In the genomic region with DNA sequence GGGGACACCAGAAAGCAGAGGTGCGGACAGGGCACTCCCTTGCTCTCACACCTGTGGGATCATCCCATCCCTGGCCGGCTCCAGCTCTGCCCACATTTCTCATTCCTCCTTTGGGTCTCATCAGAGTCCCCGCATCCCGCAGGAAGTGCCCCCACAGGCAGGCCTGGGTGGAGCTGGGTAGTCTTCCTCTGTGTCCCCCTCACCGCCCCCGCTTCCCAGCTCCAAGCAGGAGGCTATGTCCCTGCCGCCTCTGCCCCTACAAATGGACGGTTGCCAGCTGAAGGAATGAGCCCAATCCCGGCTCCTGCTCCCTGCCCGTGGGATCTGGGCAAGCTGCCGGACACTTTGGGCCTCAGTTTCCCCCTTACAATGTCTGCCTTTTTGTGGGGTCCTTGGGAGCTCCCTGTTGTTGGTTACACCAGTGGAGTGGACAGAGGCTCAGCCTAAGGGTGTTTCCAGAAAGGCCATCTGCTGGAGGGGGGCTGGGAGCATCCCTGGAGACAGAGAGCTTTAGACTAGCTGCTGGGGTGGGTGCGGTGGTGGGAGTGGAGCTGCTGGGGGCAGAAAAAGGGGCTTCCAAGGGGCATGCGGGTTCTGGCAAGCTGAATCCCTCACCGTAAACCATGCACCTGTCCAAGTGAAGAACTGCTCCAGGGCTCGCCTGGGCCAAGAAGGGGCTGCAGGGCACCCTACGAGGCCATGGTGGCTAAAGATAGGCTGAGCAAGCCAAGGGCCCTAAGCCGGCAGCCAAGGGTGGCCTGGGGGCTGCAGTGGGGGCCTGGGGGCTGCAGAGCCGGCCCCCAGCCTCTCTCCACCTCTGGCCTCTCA, we compare ENCODE assay signal across 14 cellular contexts. TPM values are rescaled to one million over a fixed set of nuclear protein-coding genes. Genes with fewer than 3 reads are reported as not detected.
"Had no signal": no experiment of that assay in that cellular context is flagged by ENCODE, and none has a peak within 500 bp of the region (broad histone marks: within the 10 kb centered on the region; RNA-seq: fewer than 3 reads in every experiment).

No MANE protein-coding gene starts in this region.

- H3K36me3 ChIP-seq: right atrium auricular region had no signal

- H3K4me3 Mint-ChIP-seq: activated CD4-positive, alpha-beta T cell treated with anti-CD3 and anti-CD28 coated beads for 36 hours; nephron; stimulated activated naive CD8-positive, alpha-beta T cell treated with anti-CD3 and anti-CD28 coated beads, Interleukin-15, amount 100 ng/mL, for 72 hours had no signal

- H3K4me3 ChIP-seq: right atrium auricular region had no signal

- H3K27me3 ChIP-seq: right atrium auricular region had no signal

- H3K9me3 ChIP-seq: right atrium auricular region had no signal

- H3K36me3 Mint-ChIP-seq: activated naive CD8-positive, alpha-beta T cell treated with anti-CD3 and anti-CD28 coated beads, Interleukin-2, amount 10 ng/mL, durations not matched to agents 7 days and 5 days had no signal

- DNase-seq: activated CD4-positive, alpha-beta T cell treated with anti-CD3 and anti-CD28 coated beads for 36 hours; activated naive CD4-positive, alpha-beta T cell; effector memory CD4-positive, alpha-beta T cell; foreskin melanocyte; occipital lobe; small intestine; stimulated activated naive CD8-positive, alpha-beta T cell treated with anti-CD3 and anti-CD28 coated beads, Interleukin-15, amount 100 ng/mL, for 72 hours; T-helper 2 cell had no signal

- H3K27ac Mint-ChIP-seq: nephron had no signal

- ATAC-seq: activated CD4-positive, alpha-beta T cell treated with anti-CD3 and anti-CD28 coated beads for 36 hours; left lobe of liver; stimulated activated naive CD8-positive, alpha-beta T cell treated with anti-CD3 and anti-CD28 coated beads, Interleukin-15, amount 100 ng/mL, for 72 hours had no signal

- H3K27ac ChIP-seq: epithelial cell of prostate, right atrium auricular region had no signal

- H3K27me3 Mint-ChIP-seq: activated CD4-positive, alpha-beta T cell treated with anti-CD3 and anti-CD28 coated beads for 36 hours had no signal

RNA-seq across cellular contexts. Expression of a gene that starts 7.9 kb away (rescaled TPM):
- polyA plus RNA-seq: fibroblast of lung had no signal
